ENCODE assay signal across 8 cellular contexts in genomic region chr17:65022751-65023421, GRCh38. TPM values are rescaled to one million over a fixed set of nuclear protein-coding genes. Genes with fewer than 3 reads are reported as not detected.
DNase-seq lines count a peak whose midpoint lies in the region; ATAC-seq lines count a peak whose summit lies in the region.

No MANE protein-coding gene starts in this region.

- H3K4me1 Mint-ChIP-seq in activated naive CD8-positive, alpha-beta T cell (ENCODE audit: low read depth) = peaks cover 80% of the 10 kb centered on the region

- intact Hi-C loops in posterior cingulate gyrus (cut with DNase I) = no loop called here

- peak; percentile 40 for DNase-seq in GM03348 (ENCODE audit: low spot score)
- DNase-seq in kidney tubule cell (ENCODE audit: low spot score) = peak; percentile 92
- DNase-seq in SK-N-DZ (ENCODE audit: low spot score) = no peak
- DNase-seq in activated CD4-positive, alpha-beta T cell treated with anti-CD3 and anti-CD28 coated beads, Interleukin-2, amount 50 U/mL, for 4 hours = no peak
- no peak for DNase-seq in posterior cingulate gyrus

- peak; percentile 89 for ATAC-seq in GM19463 (IDR thresholded peaks at IDR 0.05; ENCODE audit: unreplicated experiment)
- ATAC-seq in HG03442 (IDR thresholded peaks at IDR 0.05; ENCODE audit: unreplicated experiment) = peak; percentile 84

- H3K27ac Mint-ChIP-seq in activated naive CD8-positive, alpha-beta T cell = peak overlapping the region; percentile 76

- H3K36me3 Mint-ChIP-seq in activated naive CD8-positive, alpha-beta T cell = peaks cover 3% of the 10 kb centered on the region

- no peaks in the 10 kb centered on the region for H3K27me3 Mint-ChIP-seq in activated naive CD8-positive, alpha-beta T cell

- no peaks in the 10 kb centered on the region for H3K9me3 Mint-ChIP-seq in activated naive CD8-positive, alpha-beta T cell (ENCODE audit: low read depth)

- H3K4me3 Mint-ChIP-seq in activated naive CD8-positive, alpha-beta T cell = peak overlapping the region; percentile 58

RNA-seq across cellular contexts. Expression of gene GNA13, which starts 33.7 kb away (rescaled TPM):
- polyA plus RNA-seq in SK-N-DZ (2014; cell fraction: cytosol; rRNA removed) = 48.0 and 50.7 TPM in 2 replicates
- 21.3 and 23.7 TPM in 2 replicates for polyA plus RNA-seq in SK-N-DZ (2014; cell fraction: nucleus; rRNA removed)

Comparison
In these comparisons a context has a peak if more than half of its experiments do, and no peak if none do; other contexts are left out.
1. DNase-seq: peak in GM03348 (single experiment) and kidney tubule cell (single experiment); none in SK-N-DZ (single experiment), activated CD4-positive, alpha-beta T cell treated with anti-CD3 and anti-CD28 coated beads, Interleukin-2, amount 50 U/mL, for 4 hours (0 of 2) and posterior cingulate gyrus (0 of 10).